Comparison of ENCODE assay signal across 23 cellular contexts in the genomic region with DNA sequence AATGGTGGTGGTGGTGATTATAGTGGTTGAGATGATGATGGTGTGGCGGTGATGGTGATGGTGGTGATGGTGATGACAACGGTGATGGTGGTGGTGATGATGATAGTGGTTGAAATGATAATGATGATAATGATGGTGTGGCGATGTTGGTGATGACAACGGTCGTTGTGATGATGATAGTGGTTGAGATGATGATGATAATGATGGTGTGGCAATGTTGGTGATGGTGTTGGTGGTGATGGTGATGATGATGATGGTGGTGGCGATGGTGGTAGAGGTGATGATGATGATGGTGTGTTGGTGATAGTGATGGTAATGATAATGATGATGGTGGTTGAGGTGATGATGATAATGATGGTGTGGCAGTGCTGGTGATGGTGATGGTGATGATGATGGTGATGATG. TPM values are rescaled to one million over a fixed set of nuclear protein-coding genes. Genes with fewer than 3 reads are reported as not detected.
A peak's percentile ranks its signal among the peaks of the same experiment; 100 is the strongest.
DNase-seq lines count a peak whose midpoint lies in the region; ATAC-seq, FAIRE-seq and TF ChIP-seq lines count a peak whose summit lies in the region.
"Had no signal": no experiment of that assay in that cellular context is flagged by ENCODE, and none has a peak within 500 bp of the region (broad histone marks: within the 10 kb centered on the region; RNA-seq: fewer than 3 reads in every experiment).

No MANE protein-coding gene starts in this region.

- H3K36me3 ChIP-seq in H1 (ENCODE audit: control insufficient read depth in 2 of 4, insufficient read depth in 4 of 4, low read length in 3 of 4), result no peaks in the 10 kb centered on the region
- H3K36me3 ChIP-seq in brain microvascular endothelial cell (replicated peaks), result no peaks in the 10 kb centered on the region
- H3K36me3 ChIP-seq in upper lobe of right lung, result no peaks in the 10 kb centered on the region

- H3K4me1 Mint-ChIP-seq in activated T-helper 17 cell treated with anti-CD3 and anti-CD28 coated beads, Interleukin-2, amount 50 U/mL, for 72 hours, result peaks cover 6% of the 10 kb centered on the region
- peaks cover 21% of the 10 kb centered on the region for H3K4me1 Mint-ChIP-seq in stimulated activated effector memory CD8-positive, alpha-beta T cell treated with anti-CD3 and anti-CD28 coated beads, Interleukin-12 subunit alpha, Interleukin-12 subunit beta, amount 100 ng/mL, for 72 hours

- no peak overlapping the region for H2BK20ac ChIP-seq in H1 (ENCODE audit: low read length)

- no peak overlapping the region for H3K4me3 Mint-ChIP-seq in activated T-helper 17 cell treated with anti-CD3 and anti-CD28 coated beads, Interleukin-2, amount 50 U/mL, for 72 hours
- no peak overlapping the region for H3K4me3 Mint-ChIP-seq in stimulated activated effector memory CD8-positive, alpha-beta T cell treated with anti-CD3 and anti-CD28 coated beads, Interleukin-12 subunit alpha, Interleukin-12 subunit beta, amount 100 ng/mL, for 72 hours
- H3K4me3 Mint-ChIP-seq: CD4-positive, alpha-beta T cell; HFFc6 had no signal

- H3K79me1 ChIP-seq in H1 (ENCODE audit: low read depth, low read length), result peaks cover 10% of the 10 kb centered on the region

- peaks cover 0 to 43% of the 10 kb centered on the region in 2 experiments; a peak in 3 of 4 replicates for H3K79me2 ChIP-seq in H1 (ENCODE audit: control insufficient read depth in 1 of 2, insufficient read depth in 2 of 2, low read length in 2 of 2)

- H3K27ac ChIP-seq in H1 (ENCODE audit: low read depth, low read length), result no peak overlapping the region
- no peak overlapping the region for H3K27ac ChIP-seq in brain microvascular endothelial cell
- H3K27ac ChIP-seq in upper lobe of right lung, result no peak overlapping the region
- H3K27ac ChIP-seq: BLaER1, KMS-11 had no signal

- H3K27me3 ChIP-seq in H1 (replicated peaks in 1 of 4; ENCODE audit: control insufficient read depth in 3 of 4, extremely low read depth in 1 of 4, insufficient read depth in 3 of 4, low read length in 3 of 4), result no peaks in the 10 kb centered on the region
- H3K27me3 ChIP-seq in brain microvascular endothelial cell (replicated peaks), result no peaks in the 10 kb centered on the region
- H3K27me3 ChIP-seq in upper lobe of right lung, result no peaks in the 10 kb centered on the region
- H3K27me3 ChIP-seq: BLaER1 had no signal

- 0 out of 4 replicates have a peak, but pooled peaks cover 0 to 5% of the 10 kb centered on the region in 2 experiments for H3K9me3 ChIP-seq in H1 (ENCODE audit: insufficient read depth in 2 of 2, low read depth in 1 of 2, low read length in 1 of 2)
- no peaks in the 10 kb centered on the region for H3K9me3 ChIP-seq in upper lobe of right lung
- H3K9me3 ChIP-seq: SK-N-SH had no signal

- 94% methylated on average over 6 of the region's 6 CpGs; no CpG with 5 or more reads in 1 of the 2 experiments for WGBS in H1 (ENCODE audit: extremely low coverage in 1 of 2, insufficient coverage in 1 of 2, insufficient read length in 1 of 2, insufficient replicate concordance in 2 of 2, low coverage in 1 of 2, low lambda C conversion rate in 2 of 2, missing lambda C conversion rate in 1 of 2), 2 experiments

- no peak overlapping the region for H4K5ac ChIP-seq in H1 (ENCODE audit: insufficient read length, low read depth, low read length)

- H2BK120ac ChIP-seq in H1 (replicated peaks; ENCODE audit: low read depth, low read length), result no peak overlapping the region

- in situ Hi-C loops in brain microvascular endothelial cell (cut with HindIII; ENCODE audit: low pct_ligation_motif_present, low sequenced_read_pairs), result no loop called here

- no peak for TF ChIP-seq RAD21 in H1 (IDR thresholded peaks at IDR 0.05 in 1 of 2, conservative IDR thresholded peaks at IDR 0.05 in 1 of 2; ENCODE audit: low read depth in 2 of 2, low read length in 2 of 2)

- TF ChIP-seq EP300 in H1 (IDR thresholded peaks at IDR 0.05; ENCODE audit: borderline replicate concordance in 1 of 2, low read depth in 2 of 2, low read length in 2 of 2), result no peak

- no peak overlapping the region for H3K4ac ChIP-seq in H1 (replicated peaks; ENCODE audit: insufficient read length, low read depth, low read length)

- intact Hi-C loops in upper lobe of right lung (cut with DNase I), result no loop called here

- no peak overlapping the region for H4K91ac ChIP-seq in H1 (replicated peaks; ENCODE audit: insufficient read length, low read length)

- no peak overlapping the region for H2AFZ ChIP-seq in H1 (ENCODE audit: low read length)

- peaks cover 0 to 3% of the 10 kb centered on the region in 2 experiments for H4K20me1 ChIP-seq in H1 (replicated peaks in 1 of 2; ENCODE audit: control insufficient read depth in 1 of 2, insufficient read depth in 2 of 2, low read length in 2 of 2)

- TF ChIP-seq POLR2A in GM12891 (IDR thresholded peaks at IDR 0.05; ENCODE audit: low read depth, low read length) (no peak), H1 (IDR thresholded peaks at IDR 0.05; ENCODE audit: control extremely low read depth in 1 of 2, low read depth in 2 of 2, low read length in 2 of 2) (no peak)

- H3K23ac ChIP-seq in H1 (ENCODE audit: insufficient read length), result no peak overlapping the region

- DNase-seq in GM12891 (ENCODE audit: insufficient read length, low spot score) (no peak), H1 (ENCODE audit: low read depth in 1 of 2, low spot score in 2 of 2) (no peak), brain microvascular endothelial cell (no peak), upper lobe of right lung (no peak), C1 segment of cervical spinal cord (lab: John Stamatoyannopoulos, UW) (no peak)
- no peak for DNase-seq in stimulated activated effector memory CD8-positive, alpha-beta T cell treated with anti-CD3 and anti-CD28 coated beads, Interleukin-12 subunit alpha, Interleukin-12 subunit beta, amount 100 ng/mL, for 72 hours (ENCODE audit: low spot score in 2 of 2)
- DNase-seq: CD4-positive, alpha-beta T cell; COR-L47; H7; HFFc6; MM.1S; NCI-H2029; NCI-H446; NCI-H524 treated with DMSO at 0.1 percent for 48 hours; NCI-H774; NK-92 treated with Interleukin-12 subunit alpha and Interleukin-12 subunit beta, amount 100 ng/mL, for 24 hours; PC-3; SK-N-SH had no signal

- H3K36me3 Mint-ChIP-seq in activated T-helper 17 cell treated with anti-CD3 and anti-CD28 coated beads, Interleukin-2, amount 50 U/mL, for 72 hours (ENCODE audit: low read depth), result peaks cover 6% of the 10 kb centered on the region
- H3K36me3 Mint-ChIP-seq in stimulated activated effector memory CD8-positive, alpha-beta T cell treated with anti-CD3 and anti-CD28 coated beads, Interleukin-12 subunit alpha, Interleukin-12 subunit beta, amount 100 ng/mL, for 72 hours, result no peaks in the 10 kb centered on the region

- H3K14ac ChIP-seq in H1 (ENCODE audit: insufficient read length), result no peak overlapping the region

- peak overlapping the region; percentile 39; the same call in 1 of the 2 replicates for H2BK12ac ChIP-seq in H1 (ENCODE audit: low read depth, low read length)

- H3K4me1 ChIP-seq in H1 (replicated peaks in 1 of 4; ENCODE audit: control insufficient read depth in 3 of 4, insufficient read depth in 4 of 4, low read length in 3 of 4), result no peaks in the 10 kb centered on the region; a peak in 1 of 7 replicates
- H3K4me1 ChIP-seq in upper lobe of right lung, result no peaks in the 10 kb centered on the region
- H3K4me1 ChIP-seq: BLaER1 had no signal

- no peak overlapping the region for H3K4me3 ChIP-seq in H1 (ENCODE audit: extremely low read depth in 1 of 4, insufficient read depth in 2 of 4, low read depth in 3 of 4, low read length in 4 of 4)
- H3K4me3 ChIP-seq in brain microvascular endothelial cell (ENCODE audit: low read depth, low read length), result no peak overlapping the region
- H3K4me3 ChIP-seq in upper lobe of right lung, result no peak overlapping the region
- H3K4me3 ChIP-seq: BLaER1 had no signal

- CTCF ChIA-PET in H1 (lab: Charles Lee; ENCODE audit: partially characterized antibody), result no interaction called here

- H2BK5ac ChIP-seq in H1 (ENCODE audit: low read depth, low read length), result no peak overlapping the region; the same call in 1 of the 2 replicates

- FAIRE-seq in GM12891 (lab: Jason Lieb, UNC) (peak; percentile 48), H1 (lab: Jason Lieb, UNC) (no peak)
- FAIRE-seq: A204.1, G401.6 had no signal

- H3K23me2 ChIP-seq in H1 (ENCODE audit: low read depth, low read length), result peaks cover 8% of the 10 kb centered on the region; the same call in 1 of the 2 replicates

- H2AK5ac ChIP-seq in H1 (ENCODE audit: low read depth, low read length), result 0 out of 2 replicates have a peak overlapping the region, but pooled peaks have one; percentile 41

- POLR2A ChIA-PET in H1 (lab: Charles Lee; ENCODE audit: partially characterized antibody), result no interaction called here

- H3K27me3 Mint-ChIP-seq in activated T-helper 17 cell treated with anti-CD3 and anti-CD28 coated beads, Interleukin-2, amount 50 U/mL, for 72 hours, result no peaks in the 10 kb centered on the region
- H3K27me3 Mint-ChIP-seq: CD4-positive, alpha-beta T cell had no signal

- peaks cover 4% of the 10 kb centered on the region for H3K9me3 Mint-ChIP-seq in activated T-helper 17 cell treated with anti-CD3 and anti-CD28 coated beads, Interleukin-2, amount 50 U/mL, for 72 hours
- peaks cover 6% of the 10 kb centered on the region for H3K9me3 Mint-ChIP-seq in stimulated activated effector memory CD8-positive, alpha-beta T cell treated with anti-CD3 and anti-CD28 coated beads, Interleukin-12 subunit alpha, Interleukin-12 subunit beta, amount 100 ng/mL, for 72 hours

- no peak overlapping the region for H3K9ac ChIP-seq in H1 (replicated peaks in 1 of 4; ENCODE audit: extremely low read depth in 1 of 4, low read depth in 3 of 4, low read length in 3 of 4)
- H3K9ac ChIP-seq: BLaER1, KMS-11, SK-N-SH had no signal

- H3K18ac ChIP-seq in H1 (ENCODE audit: extremely low read depth, low read length), result no peak overlapping the region

- H3K27ac Mint-ChIP-seq in activated T-helper 17 cell treated with anti-CD3 and anti-CD28 coated beads, Interleukin-2, amount 50 U/mL, for 72 hours, result no peak overlapping the region
- H3K27ac Mint-ChIP-seq in stimulated activated effector memory CD8-positive, alpha-beta T cell treated with anti-CD3 and anti-CD28 coated beads, Interleukin-12 subunit alpha, Interleukin-12 subunit beta, amount 100 ng/mL, for 72 hours, result no peak overlapping the region
- H3K27ac Mint-ChIP-seq: CD4-positive, alpha-beta T cell; HFFc6 had no signal

- H2BK15ac ChIP-seq in H1 (ENCODE audit: low read length), result 0 out of 2 replicates have a peak overlapping the region, but pooled peaks have one; percentile 19

- no peak for TF ChIP-seq CTCF in H1 (IDR thresholded peaks at IDR 0.05; ENCODE audit: control extremely low read depth in 1 of 3, insufficient read depth in 1 of 3, low read depth in 1 of 3, low read length in 3 of 3)
- no peak for TF ChIP-seq CTCF in brain microvascular endothelial cell (IDR thresholded peaks at IDR 0.05; ENCODE audit: low read depth, low read length, missing control alignments)
- TF ChIP-seq CTCF in upper lobe of right lung (IDR thresholded peaks at IDR 0.05), result no peak

- ATAC-seq in activated T-helper 17 cell treated with anti-CD3 and anti-CD28 coated beads, Interleukin-2, amount 50 U/mL, for 72 hours (replicated peaks), result peak; percentile 12
- peak; percentile 39 for ATAC-seq in stimulated activated effector memory CD8-positive, alpha-beta T cell treated with anti-CD3 and anti-CD28 coated beads, Interleukin-12 subunit alpha, Interleukin-12 subunit beta, amount 100 ng/mL, for 72 hours
- no peak for ATAC-seq in upper lobe of right lung
- ATAC-seq: PC-3 had no signal

- peak overlapping the region; percentile 59 for H3K56ac ChIP-seq in H1 (replicated peaks; ENCODE audit: insufficient read length, low read depth, low read length)

- no peak overlapping the region for H4K8ac ChIP-seq in H1 (ENCODE audit: extremely low read depth, insufficient read depth, low read length)

- no peak overlapping the region for H3K4me2 ChIP-seq in H1 (ENCODE audit: insufficient read depth in 1 of 2, low read depth in 2 of 2, low read length in 2 of 2)
- H3K4me2 ChIP-seq: BLaER1, KMS-11, SK-N-SH had no signal

RNA-seq across cellular contexts. Expression of a gene that starts 48.0 kb away (rescaled TPM):
- polyA plus RNA-seq in GM12891 (2012; ENCODE audit: low read depth, missing spikeins), result 4.2 TPM
- 10 to 100 TPM; 11.9 to 15.1 TPM for total RNA-seq in activated T-helper 17 cell treated with anti-CD3 and anti-CD28 coated beads, Interleukin-2, amount 50 U/mL, for 72 hours
- total RNA-seq in H1 (2021; fragmentation: NEBNext Ultra II Directional; extraction: Animal tissue kit (Norgen Biotek cat#: 25700)), result 9.4 and 9.5 TPM in 2 replicates
- polyA plus RNA-seq in H1 (2011; rRNA removed), result 3.4 and 3.7 TPM in 2 replicates
- polyA plus RNA-seq in H1 (2011; cell fraction: cytosol; rRNA removed), result 3.9 TPM
- 8.1 TPM for polyA plus RNA-seq in H1 (2011; cell fraction: nucleus; rRNA removed)
- 6.4 to 7.2 TPM (median 6.8 TPM) in 4 replicates for polyA plus RNA-seq in H1 (2012, experiment 1 of 2)
- polyA plus RNA-seq in H1 (2012, experiment 2 of 2), result 5.4 TPM
- polyA plus RNA-seq in H1 (2013, experiment 1 of 2), result 5.1 TPM
- polyA plus RNA-seq in H1 (2013, experiment 2 of 2), result 5.6 TPM
- polyA minus RNA-seq in H1 (2011; rRNA and poly(A)+ RNA removed), result 3.4 and 3.8 TPM in 2 replicates
- polyA minus RNA-seq in H1 (2011; cell fraction: cytosol; rRNA and poly(A)+ RNA removed), result 3.2 TPM
- polyA minus RNA-seq in H1 (2011; cell fraction: nucleus; rRNA and poly(A)+ RNA removed), result 4.7 TPM
- 37.0 TPM for total RNA-seq in upper lobe of right lung
